7 cellular contexts compared by ENCODE assay signal in the genomic region with DNA sequence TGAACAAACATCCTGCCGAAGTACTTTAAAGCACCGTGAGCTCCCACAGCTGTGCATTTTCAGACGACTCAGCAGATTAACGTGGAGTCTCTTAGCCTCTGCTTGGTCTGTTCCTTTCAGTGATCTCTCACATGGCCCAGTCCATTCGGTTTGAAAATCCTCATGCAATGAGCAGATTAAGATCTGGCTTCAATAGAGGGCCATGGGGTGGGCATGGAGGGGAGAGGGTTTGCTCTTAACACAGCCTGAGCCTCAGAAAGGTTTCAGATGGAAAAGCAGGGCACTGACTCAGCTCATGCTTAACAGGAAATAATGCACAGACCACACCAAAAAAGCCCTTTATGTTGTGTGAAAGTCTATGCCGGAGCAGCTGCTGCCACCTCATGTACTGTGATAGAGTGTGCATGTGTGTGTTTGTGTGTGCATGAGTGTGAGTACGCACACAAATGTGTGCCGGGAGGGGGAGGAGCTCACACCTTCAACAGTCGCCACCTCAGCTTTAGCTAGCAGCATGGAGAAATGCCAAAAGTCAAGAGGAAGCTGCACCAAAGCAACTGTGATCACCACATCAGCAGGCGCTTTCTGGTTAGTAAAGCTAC. TPM values are rescaled to one million over a fixed set of nuclear protein-coding genes. Genes with fewer than 3 reads are reported as not detected.
DNase-seq lines count a peak whose midpoint lies in the region; ATAC-seq and TF ChIP-seq lines count a peak whose summit lies in the region.
"Not testable (repeated sequence)": the region's sequence is repeated elsewhere in the genome, so short reads cannot be mapped to it uniquely, and the experiment has no call there.

No MANE protein-coding gene starts in this region.

- H3K9me3 Mint-ChIP-seq in T-cell, natural killer cell: not testable (repeated sequence)

- DNase-seq in Jurkat, Clone E6-1 (ENCODE audit: low read depth, low spot score): peak; percentile 45
- peak; percentile 17 to 79 (median 53) for DNase-seq in T-cell
- peak; percentile 11 for DNase-seq in activated T-cell treated with anti-CD3 and anti-CD28 coated beads for 1 hour (ENCODE audit: low read depth)
- DNase-seq in effector CD4-positive, alpha-beta T cell: peak; percentile 7
- DNase-seq in natural killer cell: peak; percentile 37

- TF ChIP-seq CTCF in natural killer cell (IDR thresholded peaks at IDR 0.05): not testable (repeated sequence)

- intact Hi-C loops in natural killer cell (cut with micrococcal nuclease): not testable (repeated sequence)

- H3K27ac Mint-ChIP-seq in T-cell: peak overlapping the region; percentile 51 to 64
- peak overlapping the region; percentile 63 to 65 for H3K27ac Mint-ChIP-seq in natural killer cell

- ATAC-seq in GM18870 (IDR thresholded peaks at IDR 0.05; ENCODE audit: unreplicated experiment) (peak; percentile 69), HG02642 (IDR thresholded peaks at IDR 0.05; ENCODE audit: poor library complexity, unreplicated experiment) (peak; percentile 78), T-cell (replicated peaks in 1 of 4) (peak; percentile 86 to 94 (median 92)), natural killer cell (peak; percentile 94 to 95 (median 95))

- POLR2A ChIA-PET in T-cell (lab: Charles Lee): not testable (repeated sequence)

- H3K27me3 Mint-ChIP-seq in T-cell; natural killer cell (ENCODE audit: low read depth in 2 of 2): not testable (repeated sequence)

- H3K4me1 Mint-ChIP-seq in T-cell: peaks cover 4 to 17% (median 9%) of the 10 kb centered on the region in 3 donors
- H3K4me1 Mint-ChIP-seq in natural killer cell: not testable (repeated sequence)

- H3K4me3 Mint-ChIP-seq in T-cell (peak overlapping the region; percentile 5 to 35 (median 32)), natural killer cell (peak overlapping the region; percentile 2)

- H3K36me3 Mint-ChIP-seq in T-cell, natural killer cell: not testable (repeated sequence)

- CTCF ChIA-PET in T-cell (lab: Charles Lee): not testable (repeated sequence)

- peak overlapping the region; percentile 16; the same call in 1 of the 2 replicates for H3K4me3 ChIP-seq in Jurkat, Clone E6-1 (ENCODE audit: low read length)

RNA-seq across cellular contexts. Expression of a gene that starts 33.9 kb away (rescaled TPM):
- 13.2 TPM for polyA plus RNA-seq in Jurkat, Clone E6-1 (2012; ENCODE audit: insufficient read depth, insufficient read length)
- total RNA-seq in T-cell: 10 to 100 TPM; 10.8 to 37.8 (median 31.6) TPM
- total RNA-seq in natural killer cell: 10 to 100 TPM; 16.7 to 52.5 (median 20.7) TPM

RNA-seq across cellular contexts. Expression of a gene that starts 55.1 kb away (rescaled TPM):
- polyA plus RNA-seq in Jurkat, Clone E6-1 (2012; ENCODE audit: insufficient read depth, insufficient read length): not detected
- under 1 TPM in 2 of 5 donors, not detected in 3; 0.16 to 0.35 TPM for total RNA-seq in T-cell
- not detected for total RNA-seq in natural killer cell

Comparison
In these comparisons a context has a peak if more than half of its experiments do, and no peak if none do; other contexts are left out.
1. Peak in every context shown above with its lines: DNase-seq, ATAC-seq and H3K4me3 ChIP-seq.